Comparison of ENCODE assay signal across 8 cellular contexts in genomic region chr12:93127582-93128331, GRCh38.
DNase-seq lines count a peak whose midpoint lies in the region; ATAC-seq, FAIRE-seq and TF ChIP-seq lines count a peak whose summit lies in the region.

No MANE protein-coding gene starts in this region.

- H3K9me3 ChIP-seq in prostate gland: no peaks in the 10 kb centered on the region

- H3K27ac ChIP-seq in prostate gland: peak overlapping the region; percentile 74 to 75

- H3K4me3 ChIP-seq in fibroblast of the aortic adventitia (ENCODE audit: low read depth, low read length) (no peak overlapping the region), prostate gland (no peak overlapping the region)

- TF ChIP-seq POLR2A in prostate gland (IDR thresholded peaks at IDR 0.05): no peak

- no peaks in the 10 kb centered on the region for H3K4me1 ChIP-seq in prostate gland (replicated peaks)

- ATAC-seq in HG02938 (IDR thresholded peaks at IDR 0.05; ENCODE audit: unreplicated experiment): no peak

- WGBS in prostate gland: 12% methylated on average over 16 of the region's 16 CpGs

- H3K27me3 ChIP-seq in prostate gland (replicated peaks; ENCODE audit: insufficient read depth): no peaks in the 10 kb centered on the region

- H3K36me3 ChIP-seq in prostate gland: no peaks in the 10 kb centered on the region

- peak; percentile 72 for DNase-seq in GM04503 (ENCODE audit: low read depth)
- DNase-seq in NOMO-1 treated with dmso at 0.1 percent for 144 hours (lab: John Stamatoyannopoulos, UW; ENCODE audit: unreplicated experiment): peak; percentile 90
- peak; percentile 88 for DNase-seq in fibroblast of the aortic adventitia (ENCODE audit: low read depth)
- peak; percentile 85 for DNase-seq in prostate gland (ENCODE audit: low spot score)
- DNase-seq in NCI-H146 treated with DMSO at 0.1 percent for 48 hours (lab: John Stamatoyannopoulos, UW; ENCODE audit: unreplicated experiment): no peak
- no peak for DNase-seq in NAMALWA (ENCODE audit: low spot score)
- no peak for DNase-seq in D721Med (ENCODE audit: insufficient read length, low spot score)

- intact Hi-C loops in prostate gland (cut with DNase I): loop anchor here (2.0 to 5.0 kb wide), 2 partner anchors 51 to 250 kb away; partner anchors contain the start of gene NUDT4

- TF ChIP-seq CTCF in fibroblast of the aortic adventitia (IDR thresholded peaks at IDR 0.05; ENCODE audit: insufficient read depth, low read length) (peak; percentile 35), prostate gland (IDR thresholded peaks at IDR 0.05) (peak in 3 of 4 experiments; percentile 0 to 61 (median 22)), D721Med (IDR thresholded peaks at IDR 0.05; ENCODE audit: insufficient read depth, missing control alignments) (no peak)

- FAIRE-seq in D721Med (lab: Jason Lieb, UNC): no peak

Comparison
In these comparisons a context has a peak if more than half of its experiments do, and no peak if none do; other contexts are left out.
1. DNase-seq: peak in GM04503 (single experiment), NOMO-1 treated with dmso at 0.1 percent for 144 hours (single experiment), fibroblast of the aortic adventitia (single experiment) and prostate gland (single experiment); none in NCI-H146 treated with DMSO at 0.1 percent for 48 hours (single experiment), NAMALWA (single experiment) and D721Med (single experiment).